8 cellular contexts compared by ENCODE assay signal in the genomic region with DNA sequence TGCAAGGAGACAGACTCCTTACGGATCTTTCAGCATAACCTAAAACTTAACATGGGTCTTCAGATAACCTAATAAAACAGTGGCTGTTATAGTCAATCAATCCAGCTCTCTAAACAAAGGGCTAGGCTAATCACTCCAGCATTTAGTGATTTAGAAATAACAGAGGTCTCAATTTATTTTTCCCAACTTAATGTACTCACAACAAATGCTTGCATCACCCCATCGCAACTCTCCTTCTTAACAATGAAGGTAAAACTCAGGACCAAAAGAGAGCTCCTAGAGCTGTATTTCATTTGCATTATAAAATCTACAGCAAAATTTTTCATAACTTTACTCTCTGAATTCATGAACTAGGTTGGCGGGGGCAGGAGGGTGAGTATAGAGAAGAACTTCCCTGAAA. TPM values are rescaled to one million over a fixed set of nuclear protein-coding genes. Genes with fewer than 3 reads are reported as not detected.
A peak's percentile ranks its signal among the peaks of the same experiment; 100 is the strongest.
DNase-seq lines count a peak whose midpoint lies in the region; ATAC-seq and TF ChIP-seq lines count a peak whose summit lies in the region.

No MANE protein-coding gene starts in this region.

- peak overlapping the region; percentile 96 for H2AFZ ChIP-seq in neuronal stem cell (ENCODE audit: low read length)

- H3K4me3 ChIP-seq in NB4 (ENCODE audit: low read depth, low read length), result peak overlapping the region; percentile 75
- H3K4me3 ChIP-seq in neuronal stem cell (ENCODE audit: low read length in 2 of 2), result peak overlapping the region in 1 of 2 donors; percentile 92

- peaks cover 18% of the 10 kb centered on the region for H3K4me1 Mint-ChIP-seq in Calu3 (ENCODE audit: low read depth, unreplicated experiment)
- peaks cover 47 to 56% of the 10 kb centered on the region in 2 donors for H3K4me1 Mint-ChIP-seq in effector memory CD8-positive, alpha-beta T cell (ENCODE audit: low read depth in 2 of 2)

- H3K4me3 Mint-ChIP-seq in Calu3 (ENCODE audit: low read depth, unreplicated experiment), result peak overlapping the region; percentile 93
- H3K4me3 Mint-ChIP-seq in effector memory CD8-positive, alpha-beta T cell, result peak overlapping the region; percentile 99

- TF ChIP-seq CTCF in Calu3 (IDR thresholded peaks at IDR 0.05; ENCODE audit: unreplicated experiment) (no peak), NB4 (IDR thresholded peaks at IDR 0.05; ENCODE audit: low read depth, low read length) (no peak)

- H3K14ac ChIP-seq in neuronal stem cell (ENCODE audit: low read length), result no peak overlapping the region

- no peaks in the 10 kb centered on the region for H3K27me3 ChIP-seq in neuronal stem cell (ENCODE audit: control insufficient read depth in 3 of 3, insufficient read depth in 3 of 3, low read depth in 1 of 3, low read length in 3 of 3)

- DNase-seq in Calu3, result no peak
- peak; percentile 9 for DNase-seq in NB4 (ENCODE audit: low read depth)
- no peak for DNase-seq in effector memory CD8-positive, alpha-beta T cell
- no peak for DNase-seq in neuronal stem cell (ENCODE audit: low spot score)
- DNase-seq in NCI-H1436 (lab: John Stamatoyannopoulos, UW), result no peak
- no peak for DNase-seq in AG08396 (ENCODE audit: low spot score)

- no peak overlapping the region for H3K4ac ChIP-seq in neuronal stem cell (ENCODE audit: low read length)

- no TSS peak for BruUV-seq in Calu3 (replicated peaks; lab: Mats Ljungman, UMichigan)

- H2AK5ac ChIP-seq in neuronal stem cell (ENCODE audit: low read depth, low read length), result no peak overlapping the region

- no peaks in the 10 kb centered on the region for H3K9me3 ChIP-seq in neuronal stem cell (replicated peaks in 1 of 2; ENCODE audit: control insufficient read depth in 2 of 2, insufficient read depth in 1 of 2, low read depth in 1 of 2, low read length in 2 of 2)

- no peak overlapping the region for H2BK120ac ChIP-seq in neuronal stem cell (ENCODE audit: low read depth, low read length)

- CTCF ChIA-PET in Calu3 (lab: Charles Lee), result no interaction called here

- WGBS in neuronal stem cell (ENCODE audit: extremely low coverage in 2 of 2, insufficient read length in 2 of 2, insufficient replicate concordance in 1 of 2), 2 donors, result no CpG with 5 or more reads among the region's 3 CpGs

- H4K8ac ChIP-seq in neuronal stem cell (ENCODE audit: low read depth, low read length), result no peak overlapping the region

- peaks cover 0 to 2% of the 10 kb centered on the region in 2 donors for H3K36me3 ChIP-seq in neuronal stem cell (replicated peaks in 1 of 2; ENCODE audit: control insufficient read depth in 2 of 2, insufficient read depth in 2 of 2, low read length in 2 of 2)

- peak overlapping the region; percentile 46 for H3K4me2 ChIP-seq in neuronal stem cell (ENCODE audit: insufficient read depth, low read length, poor library complexity, severe bottlenecking)

- H2BK5ac ChIP-seq in neuronal stem cell (ENCODE audit: low read length), result no peak overlapping the region

- no peak for TF ChIP-seq POLR2A in NB4 (IDR thresholded peaks at IDR 0.05; ENCODE audit: extremely low read depth, insufficient read length)

- H4K91ac ChIP-seq in neuronal stem cell (ENCODE audit: low read depth, low read length, poor library complexity), result no peak overlapping the region

- H3K4me1 ChIP-seq in neuronal stem cell (ENCODE audit: control insufficient read depth in 2 of 2, insufficient read depth in 1 of 2, low read depth in 1 of 2, low read length in 2 of 2), result peaks cover 2 to 8% of the 10 kb centered on the region in 2 donors

- no peaks in the 10 kb centered on the region for H3K27me3 Mint-ChIP-seq in Calu3 (ENCODE audit: unreplicated experiment)
- no peaks in the 10 kb centered on the region for H3K27me3 Mint-ChIP-seq in effector memory CD8-positive, alpha-beta T cell

- no peak for ATAC-seq in effector memory CD8-positive, alpha-beta T cell (replicated peaks)
- ATAC-seq in HG03520 (IDR thresholded peaks at IDR 0.05; ENCODE audit: unreplicated experiment) (no peak), GM19467 (IDR thresholded peaks at IDR 0.05; ENCODE audit: unreplicated experiment) (no peak)

- H3K9me3 Mint-ChIP-seq in Calu3 (ENCODE audit: low read depth, unreplicated experiment), result no peaks in the 10 kb centered on the region
- no peaks in the 10 kb centered on the region for H3K9me3 Mint-ChIP-seq in effector memory CD8-positive, alpha-beta T cell

- intact Hi-C loops in Calu3 (cut with micrococcal nuclease; ENCODE audit: unreplicated experiment), result no loop called here

- H2BK15ac ChIP-seq in neuronal stem cell (ENCODE audit: low read length), result no peak overlapping the region

- no peak overlapping the region for H2BK12ac ChIP-seq in neuronal stem cell (ENCODE audit: low read length)

- H3K27ac Mint-ChIP-seq in Calu3 (ENCODE audit: unreplicated experiment), result peak overlapping the region; percentile 87
- H3K27ac Mint-ChIP-seq in effector memory CD8-positive, alpha-beta T cell, result peak overlapping the region; percentile 99

- no peak overlapping the region for H3K9ac ChIP-seq in neuronal stem cell (ENCODE audit: low read depth, low read length, poor library complexity)

- H3K23ac ChIP-seq in neuronal stem cell (ENCODE audit: low read depth, low read length, poor library complexity), result no peak overlapping the region

- H3K27ac ChIP-seq in neuronal stem cell (replicated peaks; ENCODE audit: low read length), result no peak overlapping the region

- no peak overlapping the region for H3K18ac ChIP-seq in neuronal stem cell (ENCODE audit: low read length)

- H3K79me1 ChIP-seq in neuronal stem cell (ENCODE audit: low read depth, low read length), result no peaks in the 10 kb centered on the region

- peaks cover 40% of the 10 kb centered on the region for H3K36me3 Mint-ChIP-seq in Calu3 (ENCODE audit: insufficient read depth, unreplicated experiment)
- H3K36me3 Mint-ChIP-seq in effector memory CD8-positive, alpha-beta T cell (ENCODE audit: insufficient read depth), result peaks cover 24% of the 10 kb centered on the region

RNA-seq across cellular contexts. Expression of a gene that starts 1.1 kb away (rescaled TPM):
- 16.3 and 16.4 TPM in 2 replicates for total RNA-seq in Calu3 (2022)
- polyA plus RNA-seq in neuronal stem cell (2013, experiment 1 of 2), result 9.3 TPM
- 9.6 TPM for polyA plus RNA-seq in neuronal stem cell (2013, experiment 2 of 2)

RNA-seq across cellular contexts. Expression of a gene that starts 25.5 kb away (rescaled TPM):
- 21.0 and 21.7 TPM in 2 replicates for total RNA-seq in Calu3 (2022)
- 47.5 TPM for polyA plus RNA-seq in neuronal stem cell (2013, experiment 1 of 2)
- 46.9 TPM for polyA plus RNA-seq in neuronal stem cell (2013, experiment 2 of 2)
